ENCODE assay signal across 8 cellular contexts in the genomic region with DNA sequence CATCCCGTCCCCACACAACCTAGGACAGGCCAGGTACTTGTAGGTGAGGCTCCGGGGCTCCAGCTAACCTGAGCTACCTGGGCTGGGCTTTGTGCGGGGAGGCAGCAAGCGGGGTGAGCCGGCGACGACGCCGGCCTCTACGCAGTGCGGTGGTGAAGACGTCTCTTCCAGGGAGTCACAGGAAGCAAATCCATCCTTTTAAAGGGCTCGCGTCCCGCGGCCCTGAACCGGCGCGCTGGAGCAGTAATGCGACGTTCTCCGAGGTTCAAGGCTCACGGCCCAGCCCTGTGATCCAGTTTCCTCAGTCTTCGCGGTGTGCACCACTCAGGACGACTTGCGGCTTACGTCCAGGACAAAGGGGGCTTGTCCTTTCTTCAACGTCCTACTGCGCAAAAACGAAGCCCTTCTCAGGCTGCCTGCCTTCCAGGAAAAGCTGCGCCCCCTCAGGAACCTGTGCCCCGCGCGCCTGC. TPM values are rescaled to one million over a fixed set of nuclear protein-coding genes. Genes with fewer than 3 reads are reported as not detected.
A peak's percentile ranks its signal among the peaks of the same experiment; 100 is the strongest.
DNase-seq lines count a peak whose midpoint lies in the region; ATAC-seq, FAIRE-seq and TF ChIP-seq lines count a peak whose summit lies in the region.

No MANE protein-coding gene starts in this region.

- no peaks in the 10 kb centered on the region for H3K27me3 ChIP-seq in Caco-2 (replicated peaks; ENCODE audit: control insufficient read depth, insufficient read depth, low read length)
- H3K27me3 ChIP-seq in bronchial epithelial cell (ENCODE audit: control insufficient read depth, insufficient read depth, low read length), result no peaks in the 10 kb centered on the region
- H3K27me3 ChIP-seq in spleen (replicated peaks in 1 of 7), result no peaks in the 10 kb centered on the region

- H3K9me3 ChIP-seq in Caco-2 (no peaks in the 10 kb centered on the region), kidney (ENCODE audit: control insufficient read depth in 1 of 2, low read length in 2 of 2) (no peaks in the 10 kb centered on the region), spleen (no peaks in the 10 kb centered on the region)

- H3K27ac ChIP-seq in kidney (ENCODE audit: low read depth in 2 of 2, low read length in 2 of 2) (peak overlapping the region; percentile 91 to 93), spleen (peak overlapping the region; percentile 66 to 95 (median 90))

- TF ChIP-seq CTCF in Caco-2 (IDR thresholded peaks at IDR 0.05; ENCODE audit: insufficient read depth in 1 of 2, low read depth in 1 of 2, low read length in 1 of 2, severe bottlenecking in 1 of 2, unreplicated experiment in 1 of 2) (no peak), bronchial epithelial cell (IDR thresholded peaks at IDR 0.05; ENCODE audit: insufficient read depth, low read length, severe bottlenecking) (no peak), kidney (IDR thresholded peaks at IDR 0.05; ENCODE audit: borderline replicate concordance, extremely low read depth, insufficient read depth) (no peak), spleen (IDR thresholded peaks at IDR 0.05 in 8 of 11, conservative IDR thresholded peaks at IDR 0.05 in 3 of 11) (no peak)

- no peaks in the 10 kb centered on the region for H3K27me3 Mint-ChIP-seq in Caco-2 (ENCODE audit: insufficient read depth, unreplicated experiment)

- H3K4me3 Mint-ChIP-seq in Caco-2 (ENCODE audit: unreplicated experiment), result peak overlapping the region; percentile 89

- intact Hi-C loops in Caco-2 (cut with micrococcal nuclease; ENCODE audit: unreplicated experiment) (loop anchor here (5.0 kb wide), 3 partner anchors 45 to 215 kb away; no protein-coding TSS in a partner anchor), kidney (cut with DNase I) (no loop called here), spleen (cut with DNase I; ENCODE audit: low total_unique reads) (loop anchor here (5.0 kb wide), 1 partner anchor 210 kb away; no protein-coding TSS in a partner anchor)

- peak in 1 of 2 experiments; percentile 55 for DNase-seq in Caco-2
- peak; percentile 12 for DNase-seq in HuH-7 (ENCODE audit: low spot score)
- DNase-seq in T1000 (lab: John Stamatoyannopoulos, UW), result peak; percentile 47
- peak; percentile 57 for DNase-seq in bronchial epithelial cell (ENCODE audit: low read depth)
- DNase-seq in kidney, result peak; percentile 85
- peak; percentile 89 for DNase-seq in spleen

- H3K4me1 Mint-ChIP-seq in Caco-2 (ENCODE audit: low read depth, unreplicated experiment), result peaks cover 8% of the 10 kb centered on the region

- H3K4me3 ChIP-seq in Caco-2 (ENCODE audit: low read depth, low read length), result peak overlapping the region; percentile 76
- peak overlapping the region; percentile 77 for H3K4me3 ChIP-seq in bronchial epithelial cell (ENCODE audit: low read depth, low read length)
- H3K4me3 ChIP-seq in kidney (ENCODE audit: low read length in 2 of 2), result peak overlapping the region; percentile 84 to 92
- peak overlapping the region; percentile 69 to 97 (median 86) for H3K4me3 ChIP-seq in spleen

- POLR2A ChIA-PET in Caco-2 (lab: Charles Lee), result no interaction called here

- H3K9me3 Mint-ChIP-seq in Caco-2 (ENCODE audit: unreplicated experiment), result no peaks in the 10 kb centered on the region

- TF ChIP-seq POLR2A in spleen (IDR thresholded peaks at IDR 0.05), result no peak

- H3K36me3 Mint-ChIP-seq in Caco-2 (ENCODE audit: insufficient read depth, unreplicated experiment), result peaks cover 16% of the 10 kb centered on the region

- CTCF ChIA-PET in Caco-2 (lab: Charles Lee), result interaction anchor here (0.6 kb wide), 1 partner anchor 188 kb away, joined by 4 read pairs; no protein-coding TSS in a partner anchor

- FAIRE-seq in bronchial epithelial cell (lab: Jason Lieb, UNC) (no peak), kidney (lab: Jason Lieb, UNC) (no peak)

- no peaks in the 10 kb centered on the region; the same call in 1 of the 2 replicates for H3K4me1 ChIP-seq in Caco-2
- peaks cover 6 to 18% of the 10 kb centered on the region in 2 donors for H3K4me1 ChIP-seq in kidney (ENCODE audit: control insufficient read depth in 1 of 2, insufficient read depth in 1 of 2, low read depth in 1 of 2, low read length in 2 of 2)
- H3K4me1 ChIP-seq in spleen, result peaks cover 0 to 50% (median 34%) of the 10 kb centered on the region in 6 donors

- 0 to 1% (median 0%) methylated on average over 7 to 35 of the region's 35 CpGs for whole genome bisulfite sequencing in spleen, 5 donors

- H3K9ac ChIP-seq in kidney (ENCODE audit: low read length in 2 of 2), result peak overlapping the region; percentile 90 to 92

- H3K36me3 ChIP-seq in Caco-2 (ENCODE audit: control insufficient read depth, insufficient read depth, low read length), result no peaks in the 10 kb centered on the region
- H3K36me3 ChIP-seq in bronchial epithelial cell (ENCODE audit: control insufficient read depth, insufficient read depth, low read length), result peaks cover 1% of the 10 kb centered on the region
- H3K36me3 ChIP-seq in kidney (ENCODE audit: control insufficient read depth in 1 of 2, insufficient read depth in 2 of 2, low read length in 2 of 2), result no peaks in the 10 kb centered on the region
- no peaks in the 10 kb centered on the region for H3K36me3 ChIP-seq in spleen

- peak overlapping the region; percentile 86 for H3K27ac Mint-ChIP-seq in Caco-2 (ENCODE audit: unreplicated experiment)

- no TSS peak for BruUV-seq in Caco-2 (replicated peaks; lab: Mats Ljungman, UMichigan)

- ATAC-seq in GM21367 (IDR thresholded peaks at IDR 0.05; ENCODE audit: unreplicated experiment) (peak; percentile 4), GM21360 (IDR thresholded peaks at IDR 0.05; ENCODE audit: unreplicated experiment) (no peak)

RNA-seq across cellular contexts. Expression of a gene that starts 0.5 kb away (rescaled TPM):
- total RNA-seq in Caco-2 (2022) (51.7 and 53.4 TPM in 2 replicates), bronchial epithelial cell (67.0 and 89.5 TPM in 2 replicates), kidney (88.7 TPM), spleen (10 to 100 TPM; 39.6 to 55.1 (median 49.8) TPM)
- polyA plus RNA-seq in kidney (ENCODE audit: insufficient read depth, low read depth, low replicate concordance) (27.9 TPM), spleen (10 to 100 TPM; 12.6 to 21.0 (median 13.2) TPM)
